13 cellular contexts compared by ENCODE assay signal in genomic region chr17:63419949-63420867, GRCh38. TPM values are rescaled to one million over a fixed set of nuclear protein-coding genes. Genes with fewer than 3 reads are reported as not detected.
DNase-seq lines count a peak whose midpoint lies in the region; ATAC-seq and TF ChIP-seq lines count a peak whose summit lies in the region.
"Had no signal": no experiment of that assay in that cellular context is flagged by ENCODE, and none has a peak within 500 bp of the region (broad histone marks: within the 10 kb centered on the region; RNA-seq: fewer than 3 reads in every experiment).

No MANE protein-coding gene starts in this region.

- H3K27ac ChIP-seq in heart right ventricle, result peak overlapping the region in 3 of 10 donors; percentile 9 to 36 (median 35)
- no peak overlapping the region for H3K27ac ChIP-seq in GM23248
- H3K27ac ChIP-seq: SK-N-MC had no signal

- peak in 7 of 8 donors; percentile 8 to 52 (median 35) for ATAC-seq in heart right ventricle
- ATAC-seq in stimulated activated effector memory CD8-positive, alpha-beta T cell treated with anti-CD3 and anti-CD28 coated beads, Interleukin-12 subunit alpha, Interleukin-12 subunit beta, amount 100 ng/mL, for 72 hours, result peak; percentile 59
- ATAC-seq in stimulated activated naive B cell treated with anti-CD40 and anti-IgM and Interleukin-4, amounts not matched to agents 10 μg/mL and 1 μg/mL and 100 μg/mL, for 72 hours (replicated peaks), result no peak

- H3K9me2 ChIP-seq in GM23248 (ENCODE audit: insufficient read depth), result no peaks in the 10 kb centered on the region

- no peak overlapping the region for H3K4me2 ChIP-seq in GM23248 (ENCODE audit: unreplicated experiment)

- H3K9me3 ChIP-seq in heart right ventricle (no peaks in the 10 kb centered on the region), GM23248 (ENCODE audit: low read depth) (no peaks in the 10 kb centered on the region)

- peaks cover 2% of the 10 kb centered on the region for H3K27me3 Mint-ChIP-seq in activated CD4-positive, alpha-beta T cell treated with anti-CD3 and anti-CD28 coated beads, Interleukin-2, amount 10 ng/mL, durations not matched to agents 7 days and 5 days
- H3K27me3 Mint-ChIP-seq in stimulated activated naive B cell treated with anti-CD40 and anti-IgM and Interleukin-4, amounts not matched to agents 10 μg/mL and 1 μg/mL and 100 μg/mL, for 72 hours, result no peaks in the 10 kb centered on the region

- CTCF ChIA-PET in activated CD4-positive, alpha-beta T cell treated with anti-CD3 and anti-CD28 coated beads, Interleukin-2, amount 10 ng/mL, durations not matched to agents 7 days and 5 days (lab: Charles Lee), result interaction anchor here (0.5 to 4.4 kb wide), 4 partner anchors 11 to 1361 kb away, joined by 3 to 25 read pairs (median 5); no protein-coding TSS in a partner anchor

- H3K27ac Mint-ChIP-seq in activated CD4-positive, alpha-beta T cell treated with anti-CD3 and anti-CD28 coated beads, Interleukin-2, amount 10 ng/mL, durations not matched to agents 7 days and 5 days, result peak overlapping the region; percentile 92
- H3K27ac Mint-ChIP-seq in stimulated activated effector memory CD8-positive, alpha-beta T cell treated with anti-CD3 and anti-CD28 coated beads, Interleukin-12 subunit alpha, Interleukin-12 subunit beta, amount 100 ng/mL, for 72 hours, result peak overlapping the region; percentile 89
- H3K27ac Mint-ChIP-seq in stimulated activated naive B cell treated with anti-CD40 and anti-IgM and Interleukin-4, amounts not matched to agents 10 μg/mL and 1 μg/mL and 100 μg/mL, for 72 hours, result no peak overlapping the region

- H3K79me2 ChIP-seq in GM23248 (ENCODE audit: insufficient read depth), result no peaks in the 10 kb centered on the region

- peak overlapping the region; percentile 24 for H3K4me3 Mint-ChIP-seq in activated CD4-positive, alpha-beta T cell treated with anti-CD3 and anti-CD28 coated beads, Interleukin-2, amount 10 ng/mL, durations not matched to agents 7 days and 5 days
- H3K4me3 Mint-ChIP-seq in stimulated activated effector memory CD8-positive, alpha-beta T cell treated with anti-CD3 and anti-CD28 coated beads, Interleukin-12 subunit alpha, Interleukin-12 subunit beta, amount 100 ng/mL, for 72 hours, result peak overlapping the region; percentile 15
- no peak overlapping the region for H3K4me3 Mint-ChIP-seq in stimulated activated naive B cell treated with anti-CD40 and anti-IgM and Interleukin-4, amounts not matched to agents 10 μg/mL and 1 μg/mL and 100 μg/mL, for 72 hours

- H3K27me3 ChIP-seq in heart right ventricle (no peaks in the 10 kb centered on the region), GM23248 (replicated peaks; ENCODE audit: insufficient read depth) (no peaks in the 10 kb centered on the region)

- peaks cover 32% of the 10 kb centered on the region for H3F3A ChIP-seq in GM23248 (ENCODE audit: insufficient read depth)

- H3K9me3 Mint-ChIP-seq in activated CD4-positive, alpha-beta T cell treated with anti-CD3 and anti-CD28 coated beads, Interleukin-2, amount 10 ng/mL, durations not matched to agents 7 days and 5 days, result no peaks in the 10 kb centered on the region
- no peaks in the 10 kb centered on the region for H3K9me3 Mint-ChIP-seq in stimulated activated effector memory CD8-positive, alpha-beta T cell treated with anti-CD3 and anti-CD28 coated beads, Interleukin-12 subunit alpha, Interleukin-12 subunit beta, amount 100 ng/mL, for 72 hours
- H3K9me3 Mint-ChIP-seq in stimulated activated naive B cell treated with anti-CD40 and anti-IgM and Interleukin-4, amounts not matched to agents 10 μg/mL and 1 μg/mL and 100 μg/mL, for 72 hours, result no peaks in the 10 kb centered on the region

- DNase-seq in heart right ventricle (no peak), cardiac septum (ENCODE audit: low spot score) (no peak), dermis microvascular lymphatic vessel endothelial cell (ENCODE audit: low read depth in 2 of 2) (peak; percentile 76 to 93), GM23248 (no peak), hepatic stellate cell (ENCODE audit: low spot score) (no peak)
- DNase-seq in activated CD4-positive, alpha-beta T cell treated with anti-CD3 and anti-CD28 coated beads, Interleukin-2, amount 10 ng/mL, durations not matched to agents 7 days and 5 days, result peak; percentile 73
- no peak for DNase-seq in stimulated activated effector memory CD8-positive, alpha-beta T cell treated with anti-CD3 and anti-CD28 coated beads, Interleukin-12 subunit alpha, Interleukin-12 subunit beta, amount 100 ng/mL, for 72 hours (ENCODE audit: low spot score in 2 of 2)
- DNase-seq in stimulated activated naive B cell treated with anti-CD40 and anti-IgM and Interleukin-4, amounts not matched to agents 10 μg/mL and 1 μg/mL and 100 μg/mL, for 72 hours, result no peak
- DNase-seq: DMS153; head of caudate nucleus; nucleus accumbens; stimulated activated CD4-positive, alpha-beta T cell treated with anti-CD3 and anti-CD28 coated beads, Interleukin-12 subunit alpha, Interleukin-12 subunit beta, amount 100 ng/mL, for 4 hours had no signal

- H3K9ac ChIP-seq in GM23248, result no peak overlapping the region

- TF ChIP-seq CTCF in heart right ventricle (IDR thresholded peaks at IDR 0.05), result no peak

- POLR2A ChIA-PET in activated CD4-positive, alpha-beta T cell treated with anti-CD3 and anti-CD28 coated beads, Interleukin-2, amount 10 ng/mL, durations not matched to agents 7 days and 5 days (lab: Charles Lee), result no interaction called here

- peaks cover 0 to 72% (median 5%) of the 10 kb centered on the region in 9 donors for H3K36me3 ChIP-seq in heart right ventricle
- H3K36me3 ChIP-seq in GM23248 (ENCODE audit: low read depth), result peaks cover 49% of the 10 kb centered on the region; the same call in 1 of the 2 replicates

- peaks cover 1% of the 10 kb centered on the region for H3K36me3 Mint-ChIP-seq in activated CD4-positive, alpha-beta T cell treated with anti-CD3 and anti-CD28 coated beads, Interleukin-2, amount 10 ng/mL, durations not matched to agents 7 days and 5 days (ENCODE audit: low read depth)
- H3K36me3 Mint-ChIP-seq in stimulated activated effector memory CD8-positive, alpha-beta T cell treated with anti-CD3 and anti-CD28 coated beads, Interleukin-12 subunit alpha, Interleukin-12 subunit beta, amount 100 ng/mL, for 72 hours, result peaks cover 4% of the 10 kb centered on the region
- no peaks in the 10 kb centered on the region for H3K36me3 Mint-ChIP-seq in stimulated activated naive B cell treated with anti-CD40 and anti-IgM and Interleukin-4, amounts not matched to agents 10 μg/mL and 1 μg/mL and 100 μg/mL, for 72 hours

- H4K20me1 ChIP-seq in GM23248 (ENCODE audit: insufficient read depth), result no peaks in the 10 kb centered on the region

- in situ Hi-C loops in GM23248 (cut with MboI), result loop anchor here (5.0 kb wide), 1 partner anchor 197 kb away; no protein-coding TSS in a partner anchor

- intact Hi-C loops in heart right ventricle (cut with DNase I), result loop anchor here in 2 of 10 donors (5.0 to 10.0 kb wide), 3 partner anchors 192 to 715 kb away; no protein-coding TSS in a partner anchor
- intact Hi-C loops in cardiac septum (cut with DNase I), result no loop called here

- peaks cover 0 to 29% (median 9%) of the 10 kb centered on the region in 9 donors for H3K4me1 ChIP-seq in heart right ventricle
- no peaks in the 10 kb centered on the region for H3K4me1 ChIP-seq in GM23248 (ENCODE audit: insufficient read depth)

- H3K4me3 ChIP-seq in heart right ventricle, result no peak overlapping the region
- H3K4me3 ChIP-seq in GM23248, result no peak overlapping the region
- H3K4me3 ChIP-seq: SK-N-MC had no signal

- no peak overlapping the region for H2AFZ ChIP-seq in GM23248

- 56 to 64% methylated on average over 23 of the region's 23 CpGs for WGBS in heart right ventricle, 2 donors
- 94 to 95% methylated on average over 22 to 23 of the region's 23 CpGs for WGBS in GM23248 (ENCODE audit: low coverage in 1 of 2, low lambda C conversion rate in 2 of 2, missing lambda C conversion rate in 2 of 2), 2 experiments

- peaks cover 25% of the 10 kb centered on the region for H3K4me1 Mint-ChIP-seq in activated CD4-positive, alpha-beta T cell treated with anti-CD3 and anti-CD28 coated beads, Interleukin-2, amount 10 ng/mL, durations not matched to agents 7 days and 5 days
- H3K4me1 Mint-ChIP-seq in stimulated activated effector memory CD8-positive, alpha-beta T cell treated with anti-CD3 and anti-CD28 coated beads, Interleukin-12 subunit alpha, Interleukin-12 subunit beta, amount 100 ng/mL, for 72 hours, result peaks cover 10% of the 10 kb centered on the region
- peaks cover 3 to 9% of the 10 kb centered on the region in 2 donors for H3K4me1 Mint-ChIP-seq in stimulated activated naive B cell treated with anti-CD40 and anti-IgM and Interleukin-4, amounts not matched to agents 10 μg/mL and 1 μg/mL and 100 μg/mL, for 72 hours

RNA-seq across cellular contexts. Expression of gene CYB561, which starts 25.9 kb away (rescaled TPM):
- total RNA-seq in heart right ventricle (10 to 100 TPM in 4 of 10 donors, 1 to 10 TPM in 6; 5.5 to 22.8 (median 8.5) TPM), cardiac septum (6.8 TPM), dermis microvascular lymphatic vessel endothelial cell (8.3 and 12.9 TPM in 2 replicates)
- polyA plus RNA-seq in heart right ventricle (10 to 100 TPM in 1 of 2 donors, 1 to 10 TPM in 1; 7.8 to 12.2 TPM), GM23248 (2016; fragmentation: Nextera tagmentation; extraction: Ambion mirVana) (18.4 and 19.1 TPM in 2 replicates)
- 1 to 10 TPM; 7.9 to 9.5 TPM for total RNA-seq in activated CD4-positive, alpha-beta T cell treated with anti-CD3 and anti-CD28 coated beads, Interleukin-2, amount 10 ng/mL, durations not matched to agents 7 days and 5 days
- 10.7 and 15.9 TPM in 2 replicates for total RNA-seq in GM23248 (2014; rRNA removed; shearing (Covaris generic))

RNA-seq across cellular contexts. Expression of gene ACE, which starts 56.7 kb away (rescaled TPM):
- total RNA-seq in heart right ventricle (10 to 100 TPM in 9 of 10 donors, 1 to 10 TPM in 1; 2.0 to 25.8 (median 13.2) TPM), cardiac septum (11.6 TPM), dermis microvascular lymphatic vessel endothelial cell (25.7 and 51.3 TPM in 2 replicates)
- polyA plus RNA-seq in heart right ventricle (10 to 100 TPM in 1 of 2 donors, 1 to 10 TPM in 1; 3.0 to 10.1 TPM), GM23248 (2016; fragmentation: Nextera tagmentation; extraction: Ambion mirVana) (1.6 and 2.2 TPM in 2 replicates)
- 1 to 10 TPM; 4.1 to 5.9 TPM for total RNA-seq in activated CD4-positive, alpha-beta T cell treated with anti-CD3 and anti-CD28 coated beads, Interleukin-2, amount 10 ng/mL, durations not matched to agents 7 days and 5 days
- 3.2 and 3.4 TPM in 2 replicates for total RNA-seq in GM23248 (2014; rRNA removed; shearing (Covaris generic))

Comparison
In these comparisons a context has a peak if more than half of its experiments do, and no peak if none do; other contexts are left out.
1. ATAC-seq: peak in heart right ventricle (7 of 8) and stimulated activated effector memory CD8-positive, alpha-beta T cell treated with anti-CD3 and anti-CD28 coated beads, Interleukin-12 subunit alpha, Interleukin-12 subunit beta, amount 100 ng/mL, for 72 hours (single experiment); none in stimulated activated naive B cell treated with anti-CD40 and anti-IgM and Interleukin-4, amounts not matched to agents 10 μg/mL and 1 μg/mL and 100 μg/mL, for 72 hours (0 of 2).
2. DNase-seq: peak in activated CD4-positive, alpha-beta T cell treated with anti-CD3 and anti-CD28 coated beads, Interleukin-2, amount 10 ng/mL, durations not matched to agents 7 days and 5 days (single experiment) and dermis microvascular lymphatic vessel endothelial cell (2 of 2); none in heart right ventricle (0 of 2), cardiac septum (single experiment), stimulated activated effector memory CD8-positive, alpha-beta T cell treated with anti-CD3 and anti-CD28 coated beads, Interleukin-12 subunit alpha, Interleukin-12 subunit beta, amount 100 ng/mL, for 72 hours (0 of 2), GM23248 (single experiment), hepatic stellate cell (single experiment) and stimulated activated naive B cell treated with anti-CD40 and anti-IgM and Interleukin-4, amounts not matched to agents 10 μg/mL and 1 μg/mL and 100 μg/mL, for 72 hours (single experiment).
3. H3K4me3 Mint-ChIP-seq: peak in activated CD4-positive, alpha-beta T cell treated with anti-CD3 and anti-CD28 coated beads, Interleukin-2, amount 10 ng/mL, durations not matched to agents 7 days and 5 days (single experiment) and stimulated activated effector memory CD8-positive, alpha-beta T cell treated with anti-CD3 and anti-CD28 coated beads, Interleukin-12 subunit alpha, Interleukin-12 subunit beta, amount 100 ng/mL, for 72 hours (single experiment); none in stimulated activated naive B cell treated with anti-CD40 and anti-IgM and Interleukin-4, amounts not matched to agents 10 μg/mL and 1 μg/mL and 100 μg/mL, for 72 hours (0 of 2).